Comparison of ENCODE assay signal across 22 cellular contexts in the genomic region with DNA sequence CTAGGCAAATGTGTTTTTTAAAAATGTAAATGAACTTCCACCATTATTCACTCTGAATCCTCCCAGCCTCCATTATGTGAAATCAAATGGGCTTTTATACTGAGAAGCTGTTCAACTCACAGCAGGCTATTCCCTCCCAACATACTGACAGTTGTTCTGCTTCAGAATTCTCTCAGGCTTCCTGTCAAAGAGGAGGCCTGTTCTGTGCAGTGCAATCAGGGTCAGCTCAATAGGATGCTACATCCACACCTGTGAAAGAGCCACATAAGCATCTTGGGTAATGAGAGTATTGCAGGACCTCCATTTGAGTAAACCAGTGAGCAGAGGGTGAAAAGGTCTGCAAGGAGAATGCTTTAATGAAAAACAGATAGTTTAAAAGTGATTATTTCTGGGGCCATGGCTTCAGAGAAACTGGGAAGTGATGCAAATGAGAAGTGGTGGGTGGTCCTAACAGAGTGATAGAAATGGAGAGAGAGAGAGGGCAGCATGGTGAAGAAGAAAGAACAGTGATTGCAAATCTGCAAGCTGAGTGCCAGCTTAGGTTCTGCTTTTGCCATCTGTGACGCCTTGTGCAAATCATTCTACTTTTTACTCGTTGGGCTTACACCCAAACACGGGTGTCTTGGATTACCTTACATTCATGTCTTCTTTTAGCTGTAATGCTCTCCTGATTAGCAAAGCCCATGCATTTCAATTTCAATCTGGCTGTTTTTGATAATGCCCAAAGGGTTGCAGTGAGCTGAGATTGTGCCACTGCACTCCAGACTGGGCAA.
DNase-seq lines count a peak whose midpoint lies in the region; ATAC-seq and FAIRE-seq lines count a peak whose summit lies in the region.
"Had no signal": no experiment of that assay in that cellular context is flagged by ENCODE, and none has a peak within 500 bp of the region (broad histone marks: within the 10 kb centered on the region; RNA-seq: fewer than 3 reads in every experiment).

No MANE protein-coding gene starts in this region.

- H3K9me3 ChIP-seq in HUES64 (ENCODE audit: insufficient read depth, low read depth, low read length), result no peaks in the 10 kb centered on the region
- no peaks in the 10 kb centered on the region for H3K9me3 ChIP-seq in small intestine (ENCODE audit: control insufficient read depth, low read depth)
- no peaks in the 10 kb centered on the region for H3K9me3 ChIP-seq in CD8-positive, alpha-beta memory T cell (ENCODE audit: low read length)
- H3K9me3 ChIP-seq: BLaER1, Peyer's patch had no signal

- H3K27me3 ChIP-seq in HUES64 (ENCODE audit: insufficient read depth, low read length) (no peaks in the 10 kb centered on the region), small intestine (ENCODE audit: control insufficient read depth in 2 of 2, insufficient read depth in 2 of 2, low read length in 2 of 2) (no peaks in the 10 kb centered on the region)
- no peaks in the 10 kb centered on the region for H3K27me3 ChIP-seq in CD8-positive, alpha-beta memory T cell (ENCODE audit: insufficient read depth, low read length, poor library complexity, severe bottlenecking)
- H3K27me3 ChIP-seq: BLaER1, Peyer's patch had no signal

- 74% methylated on average over 3 of the region's 3 CpGs for WGBS in HUES64
- WGBS in small intestine, 3 donors, result 72 to 80% (median 77%) methylated on average over 3 of the region's 3 CpGs

- CTCF ChIA-PET in CD8-positive, alpha-beta memory T cell (lab: Charles Lee), result no interaction called here

- POLR2A ChIA-PET in CD8-positive, alpha-beta memory T cell (lab: Charles Lee), result no interaction called here

- H3K36me3 ChIP-seq in HUES64 (ENCODE audit: insufficient read depth, low read length), result no peaks in the 10 kb centered on the region
- H3K36me3 ChIP-seq in small intestine (ENCODE audit: control insufficient read depth in 2 of 2, insufficient read depth in 2 of 2, low read length in 2 of 2), result no peaks in the 10 kb centered on the region
- H3K36me3 ChIP-seq in CD8-positive, alpha-beta memory T cell (ENCODE audit: insufficient read depth, low read length), result no peaks in the 10 kb centered on the region
- H3K36me3 ChIP-seq: BLaER1, Peyer's patch had no signal

- no peak overlapping the region for H3K4me3 Mint-ChIP-seq in CD8-positive, alpha-beta memory T cell
- H3K4me3 Mint-ChIP-seq: CD4-positive, alpha-beta memory T cell had no signal

- no peak overlapping the region for H3K27ac Mint-ChIP-seq in CD8-positive, alpha-beta memory T cell
- H3K27ac Mint-ChIP-seq: CD4-positive, alpha-beta memory T cell had no signal

- H3K9ac ChIP-seq in HUES64 (ENCODE audit: low read depth, low read length), result no peak overlapping the region
- H3K9ac ChIP-seq: BLaER1 had no signal

- no peak overlapping the region for H3K4me3 ChIP-seq in HUES64 (ENCODE audit: low read length)
- H3K4me3 ChIP-seq in small intestine (ENCODE audit: low read depth in 1 of 2, low read length in 2 of 2), result no peak overlapping the region
- no peak overlapping the region for H3K4me3 ChIP-seq in CD8-positive, alpha-beta memory T cell (ENCODE audit: low read length)
- H3K4me3 ChIP-seq: BLaER1, Peyer's patch had no signal

- no peak for FAIRE-seq in small intestine (lab: Jason Lieb, UNC)
- FAIRE-seq: G401.6, GM18507, H1 had no signal

- H3K27me3 Mint-ChIP-seq in CD8-positive, alpha-beta memory T cell, result peaks cover 0 to 1% of the 10 kb centered on the region in 2 donors

- peaks cover 0 to 2% (median 0%) of the 10 kb centered on the region in 5 donors for H3K9me3 Mint-ChIP-seq in CD8-positive, alpha-beta memory T cell

- ATAC-seq in HG03378 (IDR thresholded peaks at IDR 0.05; ENCODE audit: unreplicated experiment), result no peak
- ATAC-seq: SK-N-SH treated with all-trans-retinoic acid at 6 μM for 48 hours had no signal

- peaks cover 10% of the 10 kb centered on the region; the same call in 1 of the 2 replicates for H3K4me1 ChIP-seq in HUES64 (ENCODE audit: insufficient read depth, low read length)
- no peaks in the 10 kb centered on the region for H3K4me1 ChIP-seq in small intestine (ENCODE audit: control insufficient read depth in 2 of 2, insufficient read depth in 1 of 2, low read depth in 1 of 2, low read length in 1 of 2)
- H3K4me1 ChIP-seq in CD8-positive, alpha-beta memory T cell (ENCODE audit: insufficient read depth, low read length), result no peaks in the 10 kb centered on the region
- H3K4me1 ChIP-seq: Peyer's patch had no signal

- H3K27ac ChIP-seq in HUES64 (ENCODE audit: low read depth, low read length) (0 out of 2 replicates have a peak overlapping the region, but pooled peaks have one; percentile 36), small intestine (ENCODE audit: low read depth in 1 of 2, low read length in 1 of 2) (no peak overlapping the region)
- H3K27ac ChIP-seq in CD8-positive, alpha-beta memory T cell (ENCODE audit: low read depth, low read length), result no peak overlapping the region
- H3K27ac ChIP-seq: BLaER1, Peyer's patch had no signal

- H3K36me3 Mint-ChIP-seq in CD8-positive, alpha-beta memory T cell, result no peaks in the 10 kb centered on the region
- H3K36me3 Mint-ChIP-seq: CD4-positive, alpha-beta memory T cell had no signal

- H3K4me1 Mint-ChIP-seq in CD8-positive, alpha-beta memory T cell, result no peaks in the 10 kb centered on the region
- H3K4me1 Mint-ChIP-seq: CD4-positive, alpha-beta memory T cell had no signal

- DNase-seq in cerebellar cortex (ENCODE audit: low spot score), result peak; percentile 62
- DNase-seq in medulla oblongata (ENCODE audit: extremely low spot score), result peak; percentile 57
- DNase-seq in retina, result peak; percentile 36
- DNase-seq in small intestine, result no peak
- no peak for DNase-seq in CD8-positive, alpha-beta memory T cell
- DNase-seq: Calu3; CD4-positive, alpha-beta memory T cell; DMS153; KG1; NCI-H1092 treated with DMSO at 0.1 percent for 48 hours; NCI-H1436 treated with DMSO at 0.1 percent for 48 hours; NCI-H1930; NCI-H345; NCI-H524 treated with DMSO at 0.1 percent for 48 hours; Peyer's patch had no signal

Comparison
In these comparisons a context has a peak if more than half of its experiments do, and no peak if none do; other contexts are left out.
1. DNase-seq: peak in cerebellar cortex (single experiment), medulla oblongata (single experiment) and retina (single experiment); none in small intestine (single experiment) and CD8-positive, alpha-beta memory T cell (0 of 5).